Comparison of ENCODE assay signal across 2 cellular contexts in genomic region chr6:11702796-11703130, GRCh38.
TF ChIP-seq lines count a peak whose summit lies in the region.

No MANE protein-coding gene starts in this region.

TF ChIP-seq in A549, 52 proteins besides CTCF, POLR2A, EP300 and RAD21:
- no peak for TF ChIP-seq HES2 (IDR thresholded peaks at IDR 0.05)
- TF ChIP-seq REST (IDR thresholded peaks at IDR 0.05) = no peak
- no peak for TF ChIP-seq ZSCAN20 (CRISPR knock-in tag; IDR thresholded peaks at IDR 0.05)

TF ChIP-seq in HCT116, 20 proteins besides CTCF, POLR2A, EP300 and RAD21:
- no peak for TF ChIP-seq FOSL1 (IDR thresholded peaks at IDR 0.05; ENCODE audit: low read depth)
- TF ChIP-seq REST (IDR thresholded peaks at IDR 0.05; ENCODE audit: low read depth) = no peak
- no peak for TF ChIP-seq EZH2 (IDR thresholded peaks at IDR 0.05)
- no peak for TF ChIP-seq POLR2AphosphoS5 (IDR thresholded peaks at IDR 0.05; ENCODE audit: low read depth, low read length)
- TF ChIP-seq TCF7L2 (IDR thresholded peaks at IDR 0.05; ENCODE audit: borderline replicate concordance, extremely low read depth, insufficient read depth, insufficient read length) = no peak
- TF ChIP-seq EGR1 (IDR thresholded peaks at IDR 0.05; ENCODE audit: low read depth) = no peak
- TF ChIP-seq SP1 (IDR thresholded peaks at IDR 0.05; ENCODE audit: low read depth) = no peak
- TF ChIP-seq SRF (IDR thresholded peaks at IDR 0.05; ENCODE audit: low read depth) = no peak
- no peak for TF ChIP-seq ELF1 (IDR thresholded peaks at IDR 0.05; ENCODE audit: borderline replicate concordance, low read depth)
- TF ChIP-seq MAX (IDR thresholded peaks at IDR 0.05) = no peak
- no peak for TF ChIP-seq ATF3 (IDR thresholded peaks at IDR 0.05)
- no peak for TF ChIP-seq CEBPB (IDR thresholded peaks at IDR 0.05; ENCODE audit: low read depth)
- no peak for TF ChIP-seq YY1 (IDR thresholded peaks at IDR 0.05; ENCODE audit: extremely low read depth, insufficient replicate concordance, low read depth, low read length)
- no peak for TF ChIP-seq EZH2phosphoT487 (IDR thresholded peaks at IDR 0.05; ENCODE audit: borderline replicate concordance)
